26 cellular contexts compared by ENCODE assay signal in genomic region chr15:97071658-97072057, GRCh38.
"Had no signal": no experiment of that assay in that cellular context is flagged by ENCODE, and none has a peak within 500 bp of the region (broad histone marks: within the 10 kb centered on the region; RNA-seq: fewer than 3 reads in every experiment).

No MANE protein-coding gene starts in this region.

- DNase-seq: activated CD4-positive, alpha-beta T cell treated with anti-CD3 and anti-CD28 coated beads for 4 hours; activated CD8-positive, alpha-beta memory T cell treated with anti-CD3 and anti-CD28 coated beads, Interleukin-2, amount 50 U/mL, for 4 hours; activated CD8-positive, alpha-beta T cell treated with anti-CD3 and anti-CD28 coated beads for 36 hours; activated gamma-delta T cell treated with Interleukin-2 at 50 U/mL for 16 hours; activated naive CD4-positive, alpha-beta T cell treated with anti-CD3 and anti-CD28 coated beads, Interleukin-2, amount 10 ng/mL, durations not matched to agents 7 days and 5 days; activated naive CD8-positive, alpha-beta T cell treated with anti-CD3 and anti-CD28 coated beads for 36 hours; activated T-cell treated with anti-CD3 and anti-CD28 coated beads, Interleukin-2, amount 50 U/mL, for 72 hours; brain microvascular endothelial cell; Karpas-422; MM.1S; NCI-H1105; NCI-H1436; NCI-H1694 treated with DMSO at 0.1 percent for 48 hours; NCI-H2029 treated with DMSO at 0.1 percent for 48 hours; NCI-H510A treated with DMSO at 0.1 percent for 48 hours; NCI-H69; OCI-M1; Peyer's patch; Right ventricle myocardium superior; SJCRH30; SK-N-SH; T-helper 1 cell; WERI-Rb-1 had no signal

- H3K4me3 ChIP-seq: cardiac muscle cell, K562, Peyer's patch, SJCRH30 had no signal

- FAIRE-seq: K562 had no signal

- H3K4me1 ChIP-seq: Peyer's patch, SJCRH30 had no signal

- H3K36me3 ChIP-seq: brain microvascular endothelial cell, cardiac muscle cell, Peyer's patch, SJCRH30, WERI-Rb-1 had no signal

- H3K27ac ChIP-seq: brain microvascular endothelial cell, Peyer's patch, RWPE1, SJCRH30, WERI-Rb-1 had no signal

- H3K9me3 ChIP-seq: Peyer's patch, SK-N-SH had no signal
